ENCODE assay signal across 1 cellular context in genomic region chr12:6849976-6850560, GRCh38.
TF ChIP-seq lines count a peak whose summit lies in the region.

No MANE protein-coding gene starts in this region.

TF ChIP-seq in H1, 55 proteins besides CTCF, POLR2A, EP300 and RAD21:
- TF ChIP-seq ASH2L (IDR thresholded peaks at IDR 0.05; ENCODE audit: low read length) (no peak), BACH1 (IDR thresholded peaks at IDR 0.05; ENCODE audit: low read length) (no peak), CTBP2 (IDR thresholded peaks at IDR 0.05; ENCODE audit: borderline replicate concordance, insufficient read depth, insufficient read length, low read length) (no peak), HDAC6 (IDR thresholded peaks at IDR 0.05; ENCODE audit: low read depth, low read length) (no peak), CREB1 (IDR thresholded peaks at IDR 0.05) (no peak), RBBP5 (IDR thresholded peaks at IDR 0.05; ENCODE audit: borderline replicate concordance, low read depth, low read length) (no peak), GTF2F1 (IDR thresholded peaks at IDR 0.05; ENCODE audit: borderline replicate concordance, low read depth, low read length) (no peak), SIX5 (IDR thresholded peaks at IDR 0.05; ENCODE audit: low read depth, low read length) (no peak), SUZ12 (IDR thresholded peaks at IDR 0.05; ENCODE audit: low read length) (no peak), SAP30 (IDR thresholded peaks at IDR 0.05; ENCODE audit: insufficient read depth, insufficient replicate concordance, low read length) (no peak), EZH2 (IDR thresholded peaks at IDR 0.05; ENCODE audit: low read depth, low read length, severe bottlenecking) (no peak), TEAD4 (IDR thresholded peaks at IDR 0.05; ENCODE audit: low read depth, low read length) (no peak), KDM5A (IDR thresholded peaks at IDR 0.05; ENCODE audit: low read length) (no peak), PHF8 (conservative IDR thresholded peaks at IDR 0.05; ENCODE audit: low read depth, low read length) (no peak), ATF3 (IDR thresholded peaks at IDR 0.05; ENCODE audit: insufficient read depth, low read depth, low read length) (no peak), TAF1 (IDR thresholded peaks at IDR 0.05; ENCODE audit: low read depth, low read length) (no peak), CHD1 (IDR thresholded peaks at IDR 0.05; ENCODE audit: low read depth, low read length) (no peak)
